13 cellular contexts compared by ENCODE assay signal in the genomic region with DNA sequence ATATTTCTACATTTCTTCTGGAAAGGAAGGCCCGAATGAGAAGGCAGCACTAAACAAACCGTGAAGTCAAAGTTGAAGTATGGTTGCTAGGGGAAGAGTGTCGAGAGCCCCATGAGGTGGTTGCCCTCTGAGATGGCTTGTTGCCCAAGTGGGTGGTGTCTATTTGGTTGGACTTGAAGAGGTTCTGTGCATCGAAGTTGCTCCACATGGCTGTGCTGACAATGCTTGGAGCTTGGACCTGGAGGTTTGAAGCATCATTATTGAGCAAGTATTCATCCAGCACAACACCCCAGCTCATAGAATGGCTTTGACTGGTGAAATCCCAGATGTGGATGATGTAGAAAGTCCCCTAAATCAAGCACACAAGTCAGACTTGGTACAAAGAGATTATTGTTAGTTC.
DNase-seq lines count a peak whose midpoint lies in the region; ATAC-seq and TF ChIP-seq lines count a peak whose summit lies in the region.
"Had no signal": no experiment of that assay in that cellular context is flagged by ENCODE, and none has a peak within 500 bp of the region (broad histone marks: within the 10 kb centered on the region; RNA-seq: fewer than 3 reads in every experiment).

No MANE protein-coding gene starts in this region.

- H2AFZ ChIP-seq in OCI-LY1 (ENCODE audit: low read length) = no peak overlapping the region
- H2AFZ ChIP-seq: hepatocyte had no signal

- H3K27ac ChIP-seq in DOHH2 (ENCODE audit: low read depth, low read length) (peak overlapping the region; percentile 17; the same call in 1 of the 2 replicates), OCI-LY1 (ENCODE audit: low read depth, low read length, poor library complexity, severe bottlenecking) (peak overlapping the region; percentile 5), mesendoderm (ENCODE audit: low read depth, low read length) (no peak overlapping the region)
- H3K27ac ChIP-seq: C4-2B, hepatocyte, skin epidermis had no signal

- H3K4me2 ChIP-seq in DOHH2 (ENCODE audit: low read length) (no peak overlapping the region), OCI-LY1 (ENCODE audit: low read length) (no peak overlapping the region), mesendoderm (ENCODE audit: low read length) (no peak overlapping the region)
- H3K4me2 ChIP-seq: hepatocyte had no signal

- H2BK120ac ChIP-seq in mesendoderm (ENCODE audit: low read depth, low read length) = no peak overlapping the region

- no peaks in the 10 kb centered on the region for H3K27me3 ChIP-seq in DOHH2 (ENCODE audit: control insufficient read depth, low read length)
- H3K27me3 ChIP-seq in OCI-LY1 (ENCODE audit: insufficient read depth, low read length) = no peaks in the 10 kb centered on the region
- no peaks in the 10 kb centered on the region for H3K27me3 ChIP-seq in mesendoderm (ENCODE audit: insufficient read depth, low read length, poor library complexity)
- H3K27me3 ChIP-seq: hepatocyte, MG63 had no signal

- H3F3A ChIP-seq in DOHH2 (ENCODE audit: control insufficient read depth, insufficient read depth) (peaks cover 52% of the 10 kb centered on the region), OCI-LY1 (ENCODE audit: insufficient read depth, low read length) (0 out of 2 replicates have a peak, but pooled peaks cover 3% of the 10 kb centered on the region)

- ATAC-seq in GM18909 (IDR thresholded peaks at IDR 0.05; ENCODE audit: poor library complexity, unreplicated experiment) (no peak), HG03378 (IDR thresholded peaks at IDR 0.05; ENCODE audit: unreplicated experiment) (no peak)

- H4K5ac ChIP-seq in mesendoderm (ENCODE audit: low read length) = no peak overlapping the region

- H3K79me2 ChIP-seq in DOHH2 (ENCODE audit: control insufficient read depth, low read length) = no peaks in the 10 kb centered on the region
- H3K79me2 ChIP-seq in OCI-LY1 (ENCODE audit: insufficient read depth, low read length) = no peaks in the 10 kb centered on the region
- H3K79me2 ChIP-seq in mesendoderm (ENCODE audit: control insufficient read depth, insufficient read depth, low read length) = no peaks in the 10 kb centered on the region
- H3K79me2 ChIP-seq: hepatocyte had no signal

- no peak overlapping the region for H3K23ac ChIP-seq in mesendoderm (ENCODE audit: low read length)

- peak overlapping the region; percentile 22 for H2AK5ac ChIP-seq in mesendoderm (ENCODE audit: low read length)

- H3K9ac ChIP-seq in OCI-LY1 (ENCODE audit: low read length) (no peak overlapping the region), mesendoderm (ENCODE audit: low read length) (no peak overlapping the region)

- H3K9me3 ChIP-seq in DOHH2 (ENCODE audit: control insufficient read depth, insufficient read depth, low read length) (no peaks in the 10 kb centered on the region), OCI-LY1 (ENCODE audit: low read length) (no peaks in the 10 kb centered on the region)
- H3K9me3 ChIP-seq: MG63 had no signal

- no peak overlapping the region for H4K8ac ChIP-seq in mesendoderm (ENCODE audit: low read depth, low read length)

- no peak overlapping the region for H2BK5ac ChIP-seq in mesendoderm (ENCODE audit: low read length)

- H3K9me2 ChIP-seq in DOHH2 (replicated peaks; ENCODE audit: control insufficient read depth, low read length) (no peaks in the 10 kb centered on the region), OCI-LY1 (ENCODE audit: low read depth, low read length) (no peaks in the 10 kb centered on the region)

- H3K36me3 ChIP-seq in DOHH2 (ENCODE audit: control insufficient read depth, low read length) = peaks cover 27% of the 10 kb centered on the region
- no peaks in the 10 kb centered on the region for H3K36me3 ChIP-seq in OCI-LY1 (ENCODE audit: insufficient read depth, low read length)
- H3K36me3 ChIP-seq in mesendoderm (ENCODE audit: control insufficient read depth, insufficient read depth, low read length) = no peaks in the 10 kb centered on the region
- H3K36me3 ChIP-seq: MG63 had no signal

- no peak overlapping the region for H3K56ac ChIP-seq in mesendoderm (ENCODE audit: low read length)

- no peak overlapping the region for H3K18ac ChIP-seq in mesendoderm (ENCODE audit: low read length)

- TF ChIP-seq CTCF in DOHH2 (IDR thresholded peaks at IDR 0.05; ENCODE audit: low read depth, low read length, poor library complexity, severe bottlenecking) = no peak
- TF ChIP-seq CTCF in OCI-LY1 (IDR thresholded peaks at IDR 0.05; ENCODE audit: low read length) = no peak

- H3K4me3 ChIP-seq in DOHH2 (ENCODE audit: low read length) = no peak overlapping the region
- H3K4me3 ChIP-seq in OCI-LY1 (ENCODE audit: low read depth, low read length, poor library complexity, severe bottlenecking) = no peak overlapping the region
- no peak overlapping the region for H3K4me3 ChIP-seq in mesendoderm (ENCODE audit: low read length)
- H3K4me3 ChIP-seq: hepatocyte, K562, MG63, skin epidermis had no signal

- WGBS in mesendoderm (ENCODE audit: extremely low coverage, insufficient coverage, low lambda C conversion rate) = no CpG with 5 or more reads among the region's 4 CpGs

- H3K4me1 ChIP-seq in DOHH2 (ENCODE audit: control insufficient read depth, low read length) (peaks cover 17% of the 10 kb centered on the region; the same call in 1 of the 2 replicates), OCI-LY1 (ENCODE audit: insufficient read depth, low read length, severe bottlenecking) (peaks cover 6% of the 10 kb centered on the region), mesendoderm (ENCODE audit: control insufficient read depth, low read depth, low read length) (no peaks in the 10 kb centered on the region)

- peak; percentile 19 for DNase-seq in fibroblast of gingiva (ENCODE audit: low read depth)
- no peak for DNase-seq in mesendoderm
- DNase-seq in middle frontal gyrus (ENCODE audit: extremely low spot score, low spot score) = no peak
- DNase-seq in HT-29 (ENCODE audit: low spot score) = no peak

- no peak overlapping the region for H2BK15ac ChIP-seq in mesendoderm (replicated peaks; ENCODE audit: low read depth)

- no peak overlapping the region for H3K4ac ChIP-seq in mesendoderm (ENCODE audit: low read depth, low read length)

- no peaks in the 10 kb centered on the region for H3K79me1 ChIP-seq in mesendoderm (ENCODE audit: low read length)

- H4K20me1 ChIP-seq in DOHH2 (ENCODE audit: control insufficient read depth, insufficient read depth, low read depth, low read length) (peaks cover 4% of the 10 kb centered on the region; the same call in 1 of the 2 replicates), OCI-LY1 (ENCODE audit: insufficient read depth, low read length) (no peaks in the 10 kb centered on the region)
